8 cellular contexts compared by ENCODE assay signal in the genomic region with DNA sequence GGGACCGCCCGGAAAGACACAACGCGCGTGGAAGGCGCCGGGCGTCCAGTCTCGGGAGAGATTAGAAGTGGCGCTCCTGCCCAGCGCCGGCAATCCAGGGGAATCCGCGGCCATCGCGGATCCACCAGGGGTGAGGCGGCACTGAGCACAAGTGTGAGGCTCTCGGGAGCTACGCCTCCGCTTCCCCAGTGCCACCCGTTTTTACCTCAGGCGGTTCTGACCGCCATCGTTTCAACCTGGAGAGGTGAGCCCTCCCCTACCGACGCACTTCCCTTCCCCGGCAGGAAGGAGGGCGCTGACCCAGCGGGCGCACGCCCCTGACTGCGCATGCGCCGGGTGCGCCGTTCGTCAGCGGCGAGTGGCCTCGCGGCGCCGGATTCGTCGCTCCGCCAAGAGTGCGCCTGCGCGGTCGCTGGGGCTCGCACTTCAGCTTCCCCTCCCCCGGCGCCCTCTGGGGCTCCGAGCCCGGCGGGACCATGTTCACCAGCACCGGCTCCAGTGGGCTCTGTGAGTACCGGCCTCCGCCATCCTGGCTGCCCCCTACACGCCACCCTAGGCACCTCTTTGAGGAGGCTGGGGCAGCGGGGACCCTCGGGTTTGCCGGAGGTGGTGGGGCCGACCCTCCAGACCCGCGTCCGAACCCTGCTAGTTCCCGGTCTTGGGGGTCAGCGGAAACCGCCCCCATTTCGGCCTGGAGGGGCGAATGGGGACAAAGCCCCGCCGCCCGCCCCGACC. TPM values are rescaled to one million over a fixed set of nuclear protein-coding genes. Genes with fewer than 3 reads are reported as not detected.
DNase-seq lines count a peak whose midpoint lies in the region; ATAC-seq and TF ChIP-seq lines count a peak whose summit lies in the region.

A gene with protein sequence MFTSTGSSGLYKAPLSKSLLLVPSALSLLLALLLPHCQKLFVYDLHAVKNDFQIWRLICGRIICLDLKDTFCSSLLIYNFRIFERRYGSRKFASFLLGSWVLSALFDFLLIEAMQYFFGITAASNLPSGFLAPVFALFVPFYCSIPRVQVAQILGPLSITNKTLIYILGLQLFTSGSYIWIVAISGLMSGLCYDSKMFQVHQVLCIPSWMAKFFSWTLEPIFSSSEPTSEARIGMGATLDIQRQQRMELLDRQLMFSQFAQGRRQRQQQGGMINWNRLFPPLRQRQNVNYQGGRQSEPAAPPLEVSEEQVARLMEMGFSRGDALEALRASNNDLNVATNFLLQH (plus strand): TSS at position 422 of the 735 bp plus-strand sequence. CDS start 55 bp downstream, at position 477.

- H3K27ac ChIP-seq in adipose tissue (ENCODE audit: low read depth, low read length): peak within 1 kb of the TSS; percentile 79
- peak within 1 kb of the TSS; percentile 88 to 98 (median 96) for H3K27ac ChIP-seq in heart left ventricle
- H3K27ac ChIP-seq in upper lobe of right lung: peak within 1 kb of the TSS; percentile 94

- peak; percentile 87 for ATAC-seq in HG02798 (IDR thresholded peaks at IDR 0.05; ENCODE audit: poor library complexity, unreplicated experiment)
- ATAC-seq in heart left ventricle: peak; percentile 86 to 98 (median 94)
- peak; percentile 96 for ATAC-seq in upper lobe of right lung

- H3K9me3 ChIP-seq in heart left ventricle: no peaks in the 10 kb centered on the region
- H3K9me3 ChIP-seq in upper lobe of right lung: no peaks in the 10 kb centered on the region

- intact Hi-C loops in heart left ventricle (cut with DNase I): loop anchor here in 3 of 10 donors (5.0 to 10.0 kb wide), 3 partner anchors 67 to 304 kb away; a partner anchor contains a TSS
- intact Hi-C loops in posterior vena cava (cut with DNase I): no loop called here
- intact Hi-C loops in upper lobe of right lung (cut with DNase I): no loop called here

- peak; percentile 55 to 92 for TF ChIP-seq POLR2A in heart left ventricle (IDR thresholded peaks at IDR 0.05)

- H3K36me3 ChIP-seq in heart left ventricle (no peaks in the 10 kb centered on the region), upper lobe of right lung (no peaks in the 10 kb centered on the region)

- H3K4me1 ChIP-seq in heart left ventricle: peaks cover 0 to 48% (median 31%) of the 10 kb centered on the region in 12 donors
- peaks cover 17% of the 10 kb centered on the region for H3K4me1 ChIP-seq in upper lobe of right lung

- 0 to 1% (median 0%) methylated on average over 71 to 76 of the region's 76 CpGs for WGBS in adipose tissue, 3 donors
- 0 to 1% (median 0%) methylated on average over 23 to 76 of the region's 76 CpGs for WGBS in heart left ventricle, 4 donors

- peak; percentile 93 for DNase-seq in NCI-H1436 (lab: John Stamatoyannopoulos, UW)
- DNase-seq in T follicular helper cell (ENCODE audit: low read depth): peak; percentile 94
- peak; percentile 95 to 99 (median 97) for DNase-seq in heart left ventricle
- DNase-seq in posterior vena cava (ENCODE audit: low spot score): peak; percentile 99
- peak; percentile 98 for DNase-seq in upper lobe of right lung

- no peaks in the 10 kb centered on the region for H3K27me3 ChIP-seq in heart left ventricle
- H3K27me3 ChIP-seq in upper lobe of right lung: no peaks in the 10 kb centered on the region

- H3K4me3 ChIP-seq in GM12875 (ENCODE audit: low read depth, low read length): peak within 1 kb of the TSS; percentile 94
- peak within 1 kb of the TSS; percentile 80 to 100 (median 92) for H3K4me3 ChIP-seq in heart left ventricle
- H3K4me3 ChIP-seq in upper lobe of right lung: peak within 1 kb of the TSS; percentile 100

- TF ChIP-seq CTCF in GM12875 (IDR thresholded peaks at IDR 0.05; ENCODE audit: borderline replicate concordance, insufficient read depth, low read depth, low read length) (no peak), heart left ventricle (IDR thresholded peaks at IDR 0.05) (peak in 2 of 12 donors; percentile 15 to 23), upper lobe of right lung (IDR thresholded peaks at IDR 0.05) (no peak)

RNA-seq across cellular contexts. Expression of the gene that starts here (rescaled TPM):
- polyA plus RNA-seq in adipose tissue: 10 to 100 TPM; 33.0 to 45.2 (median 38.0) TPM
- 10 to 100 TPM; 32.6 to 55.5 (median 48.5) TPM for total RNA-seq in heart left ventricle
- 10 to 100 TPM; 38.8 to 66.9 TPM for polyA plus RNA-seq in heart left ventricle
- 10 to 100 TPM; 38.2 to 41.4 TPM for total RNA-seq in posterior vena cava
- total RNA-seq in upper lobe of right lung: 50.2 TPM

Comparison
In these comparisons a context has a peak if more than half of its experiments do, and no peak if none do; other contexts are left out.
1. Peak in every context shown above with its lines: DNase-seq, ATAC-seq, H3K4me3 ChIP-seq and H3K27ac ChIP-seq.